29 cellular contexts compared by ENCODE assay signal in the genomic region with DNA sequence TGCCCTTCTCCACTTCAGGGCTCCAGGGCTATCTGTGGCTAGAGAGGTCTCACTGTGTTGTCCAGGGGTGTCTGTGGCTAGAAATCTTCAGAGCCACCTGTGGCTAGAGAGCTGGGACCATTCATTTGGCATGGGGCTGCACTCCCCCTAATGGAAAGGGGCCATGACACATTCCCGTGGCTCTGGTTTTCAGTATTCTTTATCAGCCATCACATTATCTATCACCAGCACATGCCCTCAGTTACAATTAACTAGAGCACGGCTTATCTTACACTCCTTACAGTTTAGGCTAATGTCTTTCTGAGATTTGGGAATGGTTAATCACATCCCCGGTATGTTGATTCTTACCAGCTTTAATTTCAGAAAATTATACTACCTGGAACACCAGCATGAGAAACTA.
"Had no signal": no experiment of that assay in that cellular context is flagged by ENCODE, and none has a peak within 500 bp of the region (broad histone marks: within the 10 kb centered on the region; RNA-seq: fewer than 3 reads in every experiment).

No MANE protein-coding gene starts in this region.

- H3K4me3 Mint-ChIP-seq: naive thymus-derived CD8-positive, alpha-beta T cell; nephron; neural progenitor cell; stimulated activated effector memory CD8-positive, alpha-beta T cell treated with anti-CD3 and anti-CD28 coated beads, Interleukin-12 subunit alpha, Interleukin-12 subunit beta, amount 100 ng/mL, for 72 hours; stimulated activated naive B cell treated with anti-CD40 and anti-IgM and Interleukin-4, amounts not matched to agents 10 μg/mL and 1 μg/mL and 100 μg/mL, for 72 hours; stimulated activated naive CD8-positive, alpha-beta T cell treated with anti-CD3 and anti-CD28 coated beads, Interleukin-15, amount 100 ng/mL, for 72 hours; type B pancreatic cell had no signal

- H3K27ac ChIP-seq: neural progenitor cell, ovary, parathyroid adenoma, psoas muscle, right lobe of liver, sigmoid colon, suprapubic skin, tibial artery, transverse colon, upper lobe of right lung, uterus had no signal

- H3K9me3 Mint-ChIP-seq: nephron; stimulated activated naive CD8-positive, alpha-beta T cell treated with anti-CD3 and anti-CD28 coated beads, Interleukin-15, amount 100 ng/mL, for 72 hours; type B pancreatic cell had no signal

- H3K9ac ChIP-seq: neural progenitor cell, parathyroid adenoma had no signal

- DNase-seq: naive thymus-derived CD8-positive, alpha-beta T cell; occipital lobe; ovary; posterior cingulate gyrus; psoas muscle; right cardiac atrium; right lobe of liver; sigmoid colon; small intestine; stimulated activated CD4-positive, alpha-beta T cell treated with anti-CD3 and anti-CD28 coated beads, Interleukin-15, amount 100 ng/mL, for 24 hours; stimulated activated CD4-positive, alpha-beta T cell treated with anti-CD3 and anti-CD28 coated beads, Interleukin-2, amount 100 ng/mL, for 24 hours; stimulated activated CD4-positive, alpha-beta T cell treated with anti-CD3 and anti-CD28 coated beads, Interleukin-2, amount 100 ng/mL, for 48 hours; stimulated activated CD4-positive, alpha-beta T cell treated with anti-CD3 and anti-CD28 coated beads, Interleukin-4, amount 100 ng/mL, for 24 hours; stimulated activated naive B cell treated with anti-CD40 and anti-IgM and Interleukin-4, amounts not matched to agents 10 μg/mL and 1 μg/mL and 100 μg/mL, for 72 hours; stimulated activated naive CD8-positive, alpha-beta T cell treated with anti-CD3 and anti-CD28 coated beads, Interleukin-15, amount 100 ng/mL, for 72 hours; stimulated activated naive CD8-positive, alpha-beta T cell treated with anti-CD3 and anti-CD28 coated beads, Interleukin-15, Interleukin-2, amounts not matched to agents 100 U/mL and 50 U/mL, for 24 hours; substantia nigra; tibial artery; transverse colon; upper lobe of right lung; uterus had no signal

- H3K4me1 Mint-ChIP-seq: naive thymus-derived CD8-positive, alpha-beta T cell; stimulated activated effector memory CD8-positive, alpha-beta T cell treated with anti-CD3 and anti-CD28 coated beads, Interleukin-12 subunit alpha, Interleukin-12 subunit beta, amount 100 ng/mL, for 72 hours; stimulated activated naive B cell treated with anti-CD40 and anti-IgM and Interleukin-4, amounts not matched to agents 10 μg/mL and 1 μg/mL and 100 μg/mL, for 72 hours; stimulated activated naive CD8-positive, alpha-beta T cell treated with anti-CD3 and anti-CD28 coated beads, Interleukin-15, amount 100 ng/mL, for 72 hours had no signal

- H3K27ac Mint-ChIP-seq: naive thymus-derived CD8-positive, alpha-beta T cell; neural progenitor cell; progenitor cell of endocrine pancreas; stimulated activated effector memory CD8-positive, alpha-beta T cell treated with anti-CD3 and anti-CD28 coated beads, Interleukin-12 subunit alpha, Interleukin-12 subunit beta, amount 100 ng/mL, for 72 hours; stimulated activated naive B cell treated with anti-CD40 and anti-IgM and Interleukin-4, amounts not matched to agents 10 μg/mL and 1 μg/mL and 100 μg/mL, for 72 hours; stimulated activated naive CD8-positive, alpha-beta T cell treated with anti-CD3 and anti-CD28 coated beads, Interleukin-15, amount 100 ng/mL, for 72 hours; type B pancreatic cell had no signal

- H3K36me3 Mint-ChIP-seq: neural progenitor cell; stimulated activated effector memory CD8-positive, alpha-beta T cell treated with anti-CD3 and anti-CD28 coated beads, Interleukin-12 subunit alpha, Interleukin-12 subunit beta, amount 100 ng/mL, for 72 hours; stimulated activated naive B cell treated with anti-CD40 and anti-IgM and Interleukin-4, amounts not matched to agents 10 μg/mL and 1 μg/mL and 100 μg/mL, for 72 hours had no signal

- H3K4me1 ChIP-seq: neural progenitor cell, parathyroid adenoma, suprapubic skin, tibial artery, transverse colon, uterus had no signal

- H3K27me3 ChIP-seq: neural progenitor cell, ovary, right lobe of liver, sigmoid colon, suprapubic skin, testis, tibial artery, transverse colon, upper lobe of right lung, uterus had no signal

- H3K4me3 ChIP-seq: neural progenitor cell, ovary, psoas muscle, right lobe of liver, sigmoid colon, suprapubic skin, testis, tibial artery, transverse colon, upper lobe of right lung, uterus had no signal

- H3K4me2 ChIP-seq: neural progenitor cell had no signal

- H3K79me2 ChIP-seq: parathyroid adenoma had no signal

- FAIRE-seq: small intestine had no signal

- ATAC-seq: naive thymus-derived CD8-positive, alpha-beta T cell; psoas muscle; right cardiac atrium; right lobe of liver; stimulated activated effector memory CD8-positive, alpha-beta T cell treated with anti-CD3 and anti-CD28 coated beads, Interleukin-12 subunit alpha, Interleukin-12 subunit beta, amount 100 ng/mL, for 72 hours; stimulated activated naive B cell treated with anti-CD40 and anti-IgM and Interleukin-4, amounts not matched to agents 10 μg/mL and 1 μg/mL and 100 μg/mL, for 72 hours; stimulated activated naive CD8-positive, alpha-beta T cell treated with anti-CD3 and anti-CD28 coated beads, Interleukin-15, amount 100 ng/mL, for 72 hours; stimulated activated naive CD8-positive, alpha-beta T cell treated with anti-CD3 and anti-CD28 coated beads, Interleukin-15, Interleukin-2, amounts not matched to agents 100 U/mL and 50 U/mL, for 24 hours; upper lobe of right lung had no signal

- H2AFZ ChIP-seq: neural progenitor cell, parathyroid adenoma had no signal

- H3K9me3 ChIP-seq: ovary, psoas muscle, right lobe of liver, sigmoid colon, suprapubic skin, testis, tibial artery, transverse colon, upper lobe of right lung, uterus had no signal

- H3K36me3 ChIP-seq: neural progenitor cell, ovary, right lobe of liver, sigmoid colon, suprapubic skin, tibial artery, transverse colon, upper lobe of right lung, uterus had no signal
